In the genomic region with DNA sequence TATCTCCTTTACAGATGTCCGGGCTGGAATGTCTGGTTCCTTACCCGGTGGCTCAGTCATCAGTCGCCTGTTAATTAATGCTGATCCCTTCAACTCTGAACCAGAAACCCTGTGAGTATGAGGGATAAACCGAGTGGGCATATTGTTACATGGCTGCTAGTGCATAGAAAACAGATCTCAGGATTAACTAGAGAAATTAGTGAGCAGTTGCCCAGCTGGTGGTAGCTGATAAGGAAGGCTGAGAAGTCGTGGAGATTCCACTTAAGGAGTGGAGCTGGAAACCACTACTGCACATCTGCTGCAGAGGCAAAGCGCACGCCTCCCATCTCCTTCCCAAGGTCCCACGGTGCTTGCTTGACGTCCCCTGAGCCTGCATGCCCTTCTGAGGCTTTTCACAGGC, we compare ENCODE assay signal across 13 cellular contexts.
DNase-seq lines count a peak whose midpoint lies in the region; ATAC-seq, FAIRE-seq and TF ChIP-seq lines count a peak whose summit lies in the region.
"Had no signal": no experiment of that assay in that cellular context is flagged by ENCODE, and none has a peak within 500 bp of the region (broad histone marks: within the 10 kb centered on the region; RNA-seq: fewer than 3 reads in every experiment).

No MANE protein-coding gene starts in this region.

- no peaks in the 10 kb centered on the region for H3K27me3 ChIP-seq in CD8-positive, alpha-beta T cell (ENCODE audit: insufficient read depth, low read length)
- no peaks in the 10 kb centered on the region for H3K27me3 ChIP-seq in K562 (ENCODE audit: control insufficient read depth in 2 of 2, insufficient read depth in 2 of 2, low read length in 2 of 2)
- H3K27me3 ChIP-seq: BLaER1 had no signal

- peaks cover 92% of the 10 kb centered on the region for H3K36me3 Mint-ChIP-seq in CD8-positive, alpha-beta T cell

- H3K4me1 ChIP-seq in CD8-positive, alpha-beta T cell (ENCODE audit: insufficient read depth, low read length) = no peaks in the 10 kb centered on the region
- H3K4me1 ChIP-seq in K562 (replicated peaks in 1 of 2; ENCODE audit: control insufficient read depth in 2 of 2, insufficient read depth in 2 of 2, low read length in 2 of 2) = peaks cover 7 to 18% of the 10 kb centered on the region in 2 experiments; a peak in 4 of 5 replicates
- H3K4me1 ChIP-seq: BLaER1 had no signal

- no TSS peak for BruUV-seq in K562 (replicated peaks; lab: Mats Ljungman, UMichigan)

- intact Hi-C loops in CD8-positive, alpha-beta T cell (cut with DNase I, micrococcal nuclease) = no loop called here
- intact Hi-C loops in K562 (cut with micrococcal nuclease) = no loop called here
- intact Hi-C loops in sciatic nerve (cut with DNase I) = loop anchor here (5.0 kb wide), 1 partner anchor 1715 kb away; no protein-coding TSS in a partner anchor

- DNase-seq in CD8-positive, alpha-beta T cell = no peak
- DNase-seq in NCI-H524 (lab: John Stamatoyannopoulos, UW) (peak; percentile 76 to 91), K562 (ENCODE audit: extremely low read depth in 1 of 4, low spot score in 3 of 4) (peak; percentile 52 to 61 (median 56)), sciatic nerve (ENCODE audit: low spot score) (peak; percentile 18), glomerular visceral epithelial cell (ENCODE audit: extremely low spot score) (no peak), medulla oblongata (ENCODE audit: extremely low spot score) (no peak)
- no peak for DNase-seq in stimulated activated naive CD4-positive, alpha-beta T cell treated with Interleukin-2 at 50 U/mL for 16 hours (lab: John Stamatoyannopoulos, UW)
- DNase-seq in stimulated activated CD4-positive, alpha-beta T cell treated with anti-CD3 and anti-CD28 coated beads, Interleukin-12 subunit alpha, Interleukin-12 subunit beta, amount 100 ng/mL, for 4 hours = no peak
- DNase-seq: H9, NCI-H1436, NCI-H2029 treated with DMSO at 0.1 percent for 48 hours, NCI-H69 had no signal

- WGBS in K562 (ENCODE audit: insufficient coverage, low coverage, missing lambda C conversion rate) = 13% methylated on average over 6 of the region's 9 CpGs

- peak overlapping the region; percentile 23 for H3K27ac Mint-ChIP-seq in CD8-positive, alpha-beta T cell

- in situ Hi-C loops in K562 (cut with MboI) = no loop called here

- H3K27ac ChIP-seq in CD8-positive, alpha-beta T cell (ENCODE audit: low read depth, low read length) = no peak overlapping the region
- H3K27ac ChIP-seq in K562 (ENCODE audit: extremely low read depth, low read depth, low read length) = no peak overlapping the region

- no peak for TF ChIP-seq POLR2A in K562 (conservative IDR thresholded peaks at IDR 0.05)

- no peak for TF ChIP-seq RAD21 in K562 (CRISPR knock-in tag; conservative IDR thresholded peaks at IDR 0.05 in 1 of 2, IDR thresholded peaks at IDR 0.05 in 1 of 2)

- H2AFZ ChIP-seq in K562 (ENCODE audit: low read depth, low read length) = no peak overlapping the region

- H3K79me2 ChIP-seq in K562 (ENCODE audit: control insufficient read depth, insufficient read depth, low read length) = no peaks in the 10 kb centered on the region

- no peaks in the 10 kb centered on the region for H3K27me3 Mint-ChIP-seq in CD8-positive, alpha-beta T cell (ENCODE audit: low read depth)

- no peak for ATAC-seq in CD8-positive, alpha-beta T cell
- ATAC-seq in K562 (peak; percentile 72), sciatic nerve (no peak)

- TF ChIP-seq CTCF in CD8-positive, alpha-beta T cell (IDR thresholded peaks at IDR 0.05) = no peak
- TF ChIP-seq CTCF in K562 (IDR thresholded peaks at IDR 0.05 in 2 of 3, conservative IDR thresholded peaks at IDR 0.05 in 1 of 3; ENCODE audit: insufficient read depth in 2 of 3, low read depth in 1 of 3, low read length in 3 of 3) = no peak

- H3K4me3 Mint-ChIP-seq in CD8-positive, alpha-beta T cell = no peak overlapping the region
- H3K4me3 Mint-ChIP-seq: H9 had no signal

- no peak overlapping the region for H3K4me3 ChIP-seq in CD8-positive, alpha-beta T cell (ENCODE audit: low read depth, low read length)
- H3K4me3 ChIP-seq in K562 = no peak overlapping the region
- H3K4me3 ChIP-seq: BLaER1 had no signal

- H3K9me3 Mint-ChIP-seq in CD8-positive, alpha-beta T cell = no peaks in the 10 kb centered on the region
- H3K9me3 Mint-ChIP-seq: H9 had no signal

- peak; percentile 92 for FAIRE-seq in K562 (lab: Jason Lieb, UNC)

- CTCF ChIA-PET in CD8-positive, alpha-beta T cell (lab: Charles Lee) = no interaction called here
- CTCF ChIA-PET in K562 (lab: Yijun Ruan, JAX; ENCODE audit: low intra/inter-chr PET ratio) = no interaction called here

- POLR2A ChIA-PET in CD8-positive, alpha-beta T cell (lab: Charles Lee) = no interaction called here
- POLR2A ChIA-PET in K562 (lab: Yijun Ruan, JAX) = no interaction called here

- H3K36me3 ChIP-seq in CD8-positive, alpha-beta T cell (ENCODE audit: insufficient read depth, low read length) = peaks cover 90% of the 10 kb centered on the region
- peaks cover 72% of the 10 kb centered on the region; the same call in 2 of the 3 replicates for H3K36me3 ChIP-seq in K562 (ENCODE audit: control insufficient read depth, insufficient read depth, low read length)

- H3K9ac ChIP-seq in K562 (ENCODE audit: insufficient read depth in 1 of 2, low read depth in 2 of 2, low read length in 2 of 2) = peak overlapping the region in 1 of 2 experiments; percentile 76; a peak in 2 of 4 replicates

- H3K9me1 ChIP-seq in K562 (ENCODE audit: control insufficient read depth, insufficient read depth, low read length) = no peaks in the 10 kb centered on the region

- H3K4me2 ChIP-seq in K562 (ENCODE audit: insufficient read depth, low read length) = no peak overlapping the region
- H3K4me2 ChIP-seq: BLaER1 had no signal

- H4K20me1 ChIP-seq in K562 (replicated peaks; ENCODE audit: control insufficient read depth, insufficient read depth, low read length) = no peaks in the 10 kb centered on the region

- no peaks in the 10 kb centered on the region for H3K9me3 ChIP-seq in CD8-positive, alpha-beta T cell (ENCODE audit: low read length)
- no peaks in the 10 kb centered on the region for H3K9me3 ChIP-seq in K562 (replicated peaks; ENCODE audit: control insufficient read depth, insufficient read depth, low read depth, low read length)
- H3K9me3 ChIP-seq: BLaER1 had no signal

- peaks cover 2% of the 10 kb centered on the region for H3K4me1 Mint-ChIP-seq in CD8-positive, alpha-beta T cell (ENCODE audit: low read depth)

- TF ChIP-seq EP300 in K562 (IDR thresholded peaks at IDR 0.05; ENCODE audit: low read length) = no peak

TF ChIP-seq in K562, 482 proteins besides CTCF, POLR2A, EP300 and RAD21 (continues in another document):
- peak; percentile 63 for TF ChIP-seq TEAD4 (IDR thresholded peaks at IDR 0.05; ENCODE audit: low read length)
- TF ChIP-seq TEAD4 (CRISPR knock-in tag; IDR thresholded peaks at IDR 0.05; ENCODE audit: borderline replicate concordance) = no peak
- TF ChIP-seq, protein P1, sequence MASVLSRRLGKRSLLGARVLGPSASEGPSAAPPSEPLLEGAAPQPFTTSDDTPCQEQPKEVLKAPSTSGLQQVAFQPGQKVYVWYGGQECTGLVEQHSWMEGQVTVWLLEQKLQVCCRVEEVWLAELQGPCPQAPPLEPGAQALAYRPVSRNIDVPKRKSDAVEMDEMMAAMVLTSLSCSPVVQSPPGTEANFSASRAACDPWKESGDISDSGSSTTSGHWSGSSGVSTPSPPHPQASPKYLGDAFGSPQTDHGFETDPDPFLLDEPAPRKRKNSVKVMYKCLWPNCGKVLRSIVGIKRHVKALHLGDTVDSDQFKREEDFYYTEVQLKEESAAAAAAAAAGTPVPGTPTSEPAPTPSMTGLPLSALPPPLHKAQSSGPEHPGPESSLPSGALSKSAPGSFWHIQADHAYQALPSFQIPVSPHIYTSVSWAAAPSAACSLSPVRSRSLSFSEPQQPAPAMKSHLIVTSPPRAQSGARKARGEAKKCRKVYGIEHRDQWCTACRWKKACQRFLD (CRISPR knock-in tag; IDR thresholded peaks at IDR 0.05) = 0 out of 2 replicates have a peak, but pooled peaks have one; percentile 42
- TF ChIP-seq TAL1 (IDR thresholded peaks at IDR 0.05) = peak; percentile 72
- TF ChIP-seq FOXA3 (CRISPR knock-in tag; conservative IDR thresholded peaks at IDR 0.05 in 1 of 2, IDR thresholded peaks at IDR 0.05 in 1 of 2) = no peak
- TF ChIP-seq NFE2 (IDR thresholded peaks at IDR 0.05; ENCODE audit: low read depth) = no peak
- TF ChIP-seq RBBP5 (IDR thresholded peaks at IDR 0.05; ENCODE audit: borderline replicate concordance, insufficient read depth, low read length, poor library complexity, severe bottlenecking) = no peak
- TF ChIP-seq TRIM28 (IDR thresholded peaks at IDR 0.05) = no peak
- no peak for TF ChIP-seq HDAC8 (tag; IDR thresholded peaks at IDR 0.05)
- peak; percentile 83 for TF ChIP-seq TCF3 (CRISPR knock-in tag; IDR thresholded peaks at IDR 0.05)
- TF ChIP-seq ZBTB8A (IDR thresholded peaks at IDR 0.05; ENCODE audit: partially characterized antibody) = no peak
- TF ChIP-seq, protein P2, sequence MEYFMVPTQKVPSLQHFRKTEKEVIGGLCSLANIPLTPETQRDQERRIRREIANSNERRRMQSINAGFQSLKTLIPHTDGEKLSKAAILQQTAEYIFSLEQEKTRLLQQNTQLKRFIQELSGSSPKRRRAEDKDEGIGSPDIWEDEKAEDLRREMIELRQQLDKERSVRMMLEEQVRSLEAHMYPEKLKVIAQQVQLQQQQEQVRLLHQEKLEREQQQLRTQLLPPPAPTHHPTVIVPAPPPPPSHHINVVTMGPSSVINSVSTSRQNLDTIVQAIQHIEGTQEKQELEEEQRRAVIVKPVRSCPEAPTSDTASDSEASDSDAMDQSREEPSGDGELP (CRISPR knock-in tag; IDR thresholded peaks at IDR 0.05; ENCODE audit: borderline replicate concordance) = peak; percentile 41

Comparison
In these comparisons a context has a peak if more than half of its experiments do, and no peak if none do; other contexts are left out.
1. DNase-seq: peak in NCI-H524 (2 of 2), K562 (4 of 4) and sciatic nerve (single experiment); none in CD8-positive, alpha-beta T cell (0 of 7), glomerular visceral epithelial cell (single experiment), medulla oblongata (single experiment), stimulated activated naive CD4-positive, alpha-beta T cell treated with Interleukin-2 at 50 U/mL for 16 hours (single experiment) and stimulated activated CD4-positive, alpha-beta T cell treated with anti-CD3 and anti-CD28 coated beads, Interleukin-12 subunit alpha, Interleukin-12 subunit beta, amount 100 ng/mL, for 4 hours (single experiment).